Comparison of ENCODE assay signal across 15 cellular contexts in the genomic region with DNA sequence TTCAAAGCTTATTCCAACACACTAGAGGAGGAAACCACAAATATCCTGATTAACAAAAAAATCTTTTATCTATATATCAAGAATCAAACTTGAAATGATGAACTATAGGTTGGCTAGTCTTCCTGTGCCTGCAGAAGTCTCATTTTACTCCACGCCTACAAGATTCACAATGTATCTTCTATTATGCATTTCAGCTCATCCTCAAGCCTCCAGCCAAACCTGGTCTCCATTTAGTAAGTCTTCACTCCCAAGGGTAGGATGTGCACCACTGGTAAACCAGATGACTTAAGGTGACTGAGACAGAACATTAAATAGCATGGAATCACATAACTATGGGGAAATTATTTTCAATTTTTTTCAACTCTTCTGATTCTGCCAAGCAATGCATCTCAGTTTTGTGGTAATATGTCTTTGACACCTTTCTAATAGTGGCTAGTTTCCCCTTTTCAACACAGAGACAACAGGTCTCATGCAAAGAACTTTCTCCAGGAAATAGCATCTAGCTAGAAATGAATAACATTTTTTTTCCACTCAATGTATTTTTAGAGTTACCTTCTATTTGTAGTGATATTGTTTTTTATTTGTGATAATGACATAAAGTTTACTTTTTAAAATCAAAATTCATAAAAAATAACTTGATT.
DNase-seq lines count a peak whose midpoint lies in the region; ATAC-seq and TF ChIP-seq lines count a peak whose summit lies in the region.
"Had no signal": no experiment of that assay in that cellular context is flagged by ENCODE, and none has a peak within 500 bp of the region (broad histone marks: within the 10 kb centered on the region; RNA-seq: fewer than 3 reads in every experiment).

No MANE protein-coding gene starts in this region.

- H3K4me3 Mint-ChIP-seq in T-cell (peak overlapping the region in 1 of 3 donors; percentile 21), mesothelial cell of epicardium (no peak overlapping the region)
- H3K4me3 Mint-ChIP-seq: T-helper 17 cell had no signal

- POLR2A ChIA-PET in T-cell (lab: Charles Lee): interaction anchor here in 1 of 2 donors (0.5 to 0.6 kb wide), 2 partner anchors 42 to 147 kb away, joined by 6 to 11 read pairs; no protein-coding TSS in a partner anchor

- DNase-seq in T-cell (no peak), activated gamma-delta T cell treated with Interleukin-2 at 50 U/mL for 16 hours (no peak), mesothelial cell of epicardium (ENCODE audit: low spot score in 2 of 2, unreplicated experiment in 2 of 2) (no peak), NCI-H524 treated with DMSO at 0.1 percent for 48 hours (lab: John Stamatoyannopoulos, UW) (no peak), KBM-7 (no peak)
- DNase-seq: activated naive CD4-positive, alpha-beta T cell; C1 segment of cervical spinal cord; gastrocnemius medialis; NCI-H1694; NCI-H526; pancreas; T-helper 17 cell had no signal

- no peaks in the 10 kb centered on the region for H3K9me3 Mint-ChIP-seq in T-cell
- H3K9me3 Mint-ChIP-seq in mesothelial cell of epicardium: no peaks in the 10 kb centered on the region

- CTCF ChIA-PET in T-cell (lab: Charles Lee): interaction anchor here (0.6 to 1.6 kb wide), 2 partner anchors 8 to 31 kb away, joined by 3 to 4 read pairs; no protein-coding TSS in a partner anchor

- peak; percentile 66 for ATAC-seq in GM18498 (IDR thresholded peaks at IDR 0.05; ENCODE audit: unreplicated experiment)
- ATAC-seq in GM19043 (IDR thresholded peaks at IDR 0.05; ENCODE audit: low read depth, unreplicated experiment): peak; percentile 62
- ATAC-seq in HG02759 (IDR thresholded peaks at IDR 0.05; ENCODE audit: unreplicated experiment): peak; percentile 42
- ATAC-seq in T-cell (replicated peaks in 1 of 4): peak in 1 of 4 experiments; percentile 42
- ATAC-seq: gastrocnemius medialis, pancreas, T-helper 17 cell had no signal

- in situ Hi-C loops in KBM-7 (cut with MboI; ENCODE audit: low pct_unique_long_range_greater_than_20kb, low sequenced_read_pairs): no loop called here

- H3K27ac Mint-ChIP-seq in T-cell (peak overlapping the region; percentile 75 to 78), mesothelial cell of epicardium (no peak overlapping the region)

- H3K27me3 Mint-ChIP-seq in T-cell: no peaks in the 10 kb centered on the region
- no peaks in the 10 kb centered on the region for H3K27me3 Mint-ChIP-seq in mesothelial cell of epicardium (ENCODE audit: low read depth)
- H3K27me3 Mint-ChIP-seq: T-helper 17 cell had no signal

- no peak for TF ChIP-seq CTCF in mesothelial cell of epicardium (IDR thresholded peaks at IDR 0.05; ENCODE audit: unreplicated experiment)

- H3K36me3 Mint-ChIP-seq in T-cell: peaks cover 9% of the 10 kb centered on the region
- no peaks in the 10 kb centered on the region for H3K36me3 Mint-ChIP-seq in mesothelial cell of epicardium

- H3K4me1 Mint-ChIP-seq in T-cell: peaks cover 61 to 66% (median 66%) of the 10 kb centered on the region in 3 donors
- H3K4me1 Mint-ChIP-seq in mesothelial cell of epicardium: peaks cover 31% of the 10 kb centered on the region
